ENCODE assay signal across 12 cellular contexts in the genomic region with DNA sequence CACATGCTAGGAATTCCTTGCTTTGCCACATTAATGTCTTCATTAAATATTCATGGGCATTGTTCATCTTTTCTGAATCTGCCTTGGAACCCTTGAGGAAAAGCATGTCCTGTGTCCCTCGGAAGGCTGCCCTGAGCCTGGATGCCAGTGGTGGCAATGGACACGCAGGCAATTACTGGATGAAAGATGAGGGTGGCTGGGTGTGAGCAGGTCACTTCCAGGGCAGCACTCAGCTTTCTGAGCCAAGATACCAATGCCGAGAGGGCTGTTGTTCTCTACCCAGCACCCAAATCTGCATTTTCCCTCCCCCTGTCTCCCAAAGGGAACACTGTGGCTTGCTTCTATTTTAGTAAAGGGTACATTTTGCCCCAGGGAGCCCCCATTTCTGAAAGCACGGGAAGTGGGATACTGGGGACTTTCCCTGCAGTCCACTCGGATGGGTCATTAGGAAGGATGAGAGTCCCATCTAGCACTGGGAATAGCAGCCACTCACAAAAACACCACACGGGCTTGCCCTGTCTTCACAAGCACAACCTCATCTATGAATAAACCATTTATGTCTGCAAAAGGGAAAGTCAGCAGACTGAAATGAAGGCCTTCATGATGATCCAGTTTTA.
"Had no signal": no experiment of that assay in that cellular context is flagged by ENCODE, and none has a peak within 500 bp of the region (broad histone marks: within the 10 kb centered on the region; RNA-seq: fewer than 3 reads in every experiment).

No MANE protein-coding gene starts in this region.

- H3K4me1 Mint-ChIP-seq: activated naive CD4-positive, alpha-beta T cell treated with anti-CD3 and anti-CD28 coated beads, Interleukin-2, amount 50 U/mL, for 24 hours; natural killer cell had no signal

- H2AFZ ChIP-seq: hepatocyte had no signal

- DNase-seq: activated CD4-positive, alpha-beta T cell treated with anti-CD3 and anti-CD28 coated beads, Interleukin-2, amount 50 U/mL, for 1 hour; amniotic stem cell; mucosa of descending colon; natural killer cell; occipital lobe; stimulated activated CD4-positive, alpha-beta T cell treated with anti-CD3 and anti-CD28 coated beads, Interleukin-4, amount 100 ng/mL, for 1 hour; stimulated activated CD8-positive, alpha-beta memory T cell treated with anti-CD3 and anti-CD28 coated beads, Interleukin-4, amount 100 ng/mL, for 48 hours had no signal

- H3K9me3 ChIP-seq: breast epithelium, prostate gland had no signal

- H3K27me3 Mint-ChIP-seq: activated naive CD4-positive, alpha-beta T cell treated with anti-CD3 and anti-CD28 coated beads, Interleukin-2, amount 50 U/mL, for 24 hours had no signal

- H3K4me3 Mint-ChIP-seq: activated naive CD4-positive, alpha-beta T cell treated with anti-CD3 and anti-CD28 coated beads, Interleukin-2, amount 50 U/mL, for 24 hours; natural killer cell had no signal

- H3K4me3 ChIP-seq: breast epithelium, hepatocyte, mucosa of descending colon, prostate gland, tibial nerve had no signal

- H3K27ac ChIP-seq: breast epithelium, hepatocyte, prostate gland, tibial nerve had no signal

- H3K4me2 ChIP-seq: hepatocyte had no signal

- H3K27ac Mint-ChIP-seq: activated naive CD4-positive, alpha-beta T cell treated with anti-CD3 and anti-CD28 coated beads, Interleukin-2, amount 50 U/mL, for 24 hours; natural killer cell had no signal

- H3K36me3 ChIP-seq: breast epithelium, prostate gland, tibial nerve had no signal

- H3K79me2 ChIP-seq: hepatocyte had no signal

- H3K27me3 ChIP-seq: breast epithelium, hepatocyte, tibial nerve had no signal

- ATAC-seq: mucosa of descending colon, natural killer cell had no signal

- H3K4me1 ChIP-seq: breast epithelium, prostate gland had no signal

- H3K36me3 Mint-ChIP-seq: activated naive CD4-positive, alpha-beta T cell treated with anti-CD3 and anti-CD28 coated beads, Interleukin-2, amount 50 U/mL, for 24 hours; natural killer cell had no signal
